20 cellular contexts compared by ENCODE assay signal in the genomic region with DNA sequence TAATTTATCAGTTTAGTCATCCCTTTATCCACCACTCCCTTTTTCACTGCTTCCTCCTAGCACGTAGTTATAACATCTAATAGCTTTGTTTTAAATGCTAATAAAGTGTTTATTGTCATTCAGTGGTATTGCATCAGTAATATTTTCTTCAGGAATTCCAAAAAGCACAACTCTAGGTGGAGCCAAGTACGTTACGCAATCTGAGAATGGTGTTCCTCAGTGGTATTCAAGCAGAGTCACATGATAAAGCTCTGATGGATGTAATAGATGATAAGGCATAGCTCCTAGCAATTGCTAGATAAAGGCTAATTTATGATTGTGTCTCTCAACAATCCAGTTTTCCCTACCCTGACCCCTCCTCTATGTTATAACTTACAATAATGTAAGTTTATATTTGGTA.
"Had no signal": no experiment of that assay in that cellular context is flagged by ENCODE, and none has a peak within 500 bp of the region (broad histone marks: within the 10 kb centered on the region; RNA-seq: fewer than 3 reads in every experiment).

No MANE protein-coding gene starts in this region.

- H3K27me3 ChIP-seq: ascending aorta, esophagus muscularis mucosa, upper lobe of right lung had no signal

- ATAC-seq: activated CD4-positive, CD25-positive, alpha-beta regulatory T cell treated with anti-CD3 and anti-CD28 coated beads, Interleukin-2, amount 50 U/mL, for 24 hours; naive thymus-derived CD4-positive, alpha-beta T cell; pancreas; stimulated activated naive CD8-positive, alpha-beta T cell treated with anti-CD3 and anti-CD28 coated beads, Interleukin-15, amount 100 ng/mL, for 72 hours; upper lobe of right lung had no signal

- H3K4me3 ChIP-seq: ascending aorta, esophagus muscularis mucosa, left ventricle myocardium inferior, pancreas, SK-N-MC, smooth muscle cell, thoracic aorta, upper lobe of right lung had no signal

- FAIRE-seq: colon, endometrium, pancreas had no signal

- DNase-seq: activated CD4-positive, alpha-beta T cell treated with anti-CD3 and anti-CD28 coated beads, Interleukin-2, amount 50 U/mL, for 1 hour; activated CD8-positive, alpha-beta memory T cell treated with anti-CD3 and anti-CD28 coated beads for 24 hours; activated naive CD8-positive, alpha-beta T cell treated with anti-CD3 and anti-CD28 coated beads, Interleukin-2, amount 10 ng/mL, durations not matched to agents 7 days and 5 days; hippocampal formation; left ventricle myocardium inferior; naive thymus-derived CD4-positive, alpha-beta T cell; pancreas; retina; stimulated activated naive CD8-positive, alpha-beta T cell treated with anti-CD3 and anti-CD28 coated beads, Interleukin-15, amount 100 ng/mL, for 72 hours; T-helper 1 cell; T1000; upper lobe of right lung had no signal

- H3K27ac ChIP-seq: ascending aorta, esophagus muscularis mucosa, left ventricle myocardium inferior, pancreas, SK-N-MC, thoracic aorta, upper lobe of right lung had no signal

- H3K36me3 ChIP-seq: ascending aorta, esophagus muscularis mucosa, left ventricle myocardium inferior, pancreas, thoracic aorta, upper lobe of right lung had no signal
